Comparison of ENCODE assay signal across 8 cellular contexts in genomic region chr21:43790053-43790524, GRCh38. TPM values are rescaled to one million over a fixed set of nuclear protein-coding genes. Genes with fewer than 3 reads are reported as not detected.
A peak's percentile ranks its signal among the peaks of the same experiment; 100 is the strongest.
DNase-seq lines count a peak whose midpoint lies in the region; ATAC-seq and TF ChIP-seq lines count a peak whose summit lies in the region.

No MANE protein-coding gene starts in this region.

- TF ChIP-seq CTCF in astrocyte of the cerebellum (IDR thresholded peaks at IDR 0.05; ENCODE audit: low read depth, low read length, missing control alignments) (no peak), liver (IDR thresholded peaks at IDR 0.05; ENCODE audit: low read depth, low read length, missing input control) (no peak), tibial nerve (IDR thresholded peaks at IDR 0.05) (no peak)

- H3K4me1 Mint-ChIP-seq in activated T-cell treated with anti-CD3 and anti-CD28 coated beads, Interleukin-2, amount 50 U/mL, for 72 hours (ENCODE audit: low read depth) = peaks cover 27% of the 10 kb centered on the region

- no peaks in the 10 kb centered on the region for H3K27me3 Mint-ChIP-seq in activated T-cell treated with anti-CD3 and anti-CD28 coated beads, Interleukin-2, amount 50 U/mL, for 72 hours (ENCODE audit: low read depth)

- no peak overlapping the region for H3K27ac ChIP-seq in liver (ENCODE audit: low read depth in 1 of 2, low read length in 2 of 2)
- H3K27ac ChIP-seq in tibial nerve = peak overlapping the region; percentile 69 to 93 (median 78)

- no peak for ATAC-seq in activated T-cell treated with anti-CD3 and anti-CD28 coated beads, Interleukin-2, amount 50 U/mL, for 72 hours (replicated peaks in 1 of 2)
- no peak for ATAC-seq in HG02588 (IDR thresholded peaks at IDR 0.05; ENCODE audit: unreplicated experiment)

- no peak for TF ChIP-seq POLR2A in tibial nerve (IDR thresholded peaks at IDR 0.05)

- H3K9me3 ChIP-seq in liver (ENCODE audit: control insufficient read depth in 4 of 4, low read length in 3 of 4) = no peaks in the 10 kb centered on the region
- H3K9me3 ChIP-seq in tibial nerve = no peaks in the 10 kb centered on the region

- no peak for TF ChIP-seq EP300 in tibial nerve (IDR thresholded peaks at IDR 0.05)

- peak overlapping the region; percentile 58 to 64 for H3K9ac ChIP-seq in liver (ENCODE audit: low read depth in 1 of 2, low read length in 2 of 2)

- peak overlapping the region; percentile 86 for H3K4me3 ChIP-seq in astrocyte of the cerebellum (ENCODE audit: low read depth, low read length)
- peak overlapping the region; percentile 53 to 92 (median 74) for H3K4me3 ChIP-seq in liver (ENCODE audit: low read depth in 1 of 3, low read length in 3 of 3)
- peak overlapping the region; percentile 54 to 97 (median 81) for H3K4me3 ChIP-seq in tibial nerve

- peak overlapping the region; percentile 71 for H3K27ac Mint-ChIP-seq in activated T-cell treated with anti-CD3 and anti-CD28 coated beads, Interleukin-2, amount 50 U/mL, for 72 hours

- 14% methylated on average over 12 of the region's 12 CpGs for WGBS in liver
- WGBS in tibial nerve, 2 donors = 7 to 13% methylated on average over 12 of the region's 12 CpGs

- H3K27me3 ChIP-seq in liver (ENCODE audit: control insufficient read depth in 4 of 4, insufficient read depth in 4 of 4, low read length in 3 of 4) (no peaks in the 10 kb centered on the region), tibial nerve (no peaks in the 10 kb centered on the region)

- H3K4me1 ChIP-seq in liver (ENCODE audit: control insufficient read depth in 4 of 4, insufficient read depth in 4 of 4, low read length in 3 of 4) = peaks cover 0 to 12% (median 10%) of the 10 kb centered on the region in 4 donors
- H3K4me1 ChIP-seq in tibial nerve = peaks cover 0 to 23% (median 11%) of the 10 kb centered on the region in 4 donors

- peaks cover 4 to 20% of the 10 kb centered on the region in 2 donors for H3K36me3 Mint-ChIP-seq in activated T-cell treated with anti-CD3 and anti-CD28 coated beads, Interleukin-2, amount 50 U/mL, for 72 hours (ENCODE audit: insufficient read depth in 2 of 2)

- TF ChIP-seq RAD21 in liver (IDR thresholded peaks at IDR 0.05) = no peak

- no peaks in the 10 kb centered on the region for H3K9me3 Mint-ChIP-seq in activated T-cell treated with anti-CD3 and anti-CD28 coated beads, Interleukin-2, amount 50 U/mL, for 72 hours

- no peak for DNase-seq in activated T-cell treated with anti-CD3 and anti-CD28 coated beads, Interleukin-2, amount 50 U/mL, for 72 hours
- no peak for DNase-seq in activated T-cell treated with anti-CD3 and anti-CD28 coated beads for 4 hours
- no peak for DNase-seq in astrocyte of the cerebellum (ENCODE audit: low read depth)
- DNase-seq in tibial nerve (ENCODE audit: low spot score in 2 of 2) = no peak
- DNase-seq in NCI-H774 (lab: John Stamatoyannopoulos, UW) = no peak
- no peak for DNase-seq in activated CD4-positive, alpha-beta T cell treated with anti-CD3 and anti-CD28 coated beads, Interleukin-2, amount 50 U/mL, for 1 hour

- peak overlapping the region; percentile 90 to 96 for H3K4me3 Mint-ChIP-seq in activated T-cell treated with anti-CD3 and anti-CD28 coated beads, Interleukin-2, amount 50 U/mL, for 72 hours

- in situ Hi-C loops in astrocyte of the cerebellum (cut with HindIII; ENCODE audit: low sequenced_read_pairs) = no loop called here

- peaks cover 3 to 25% (median 8%) of the 10 kb centered on the region in 4 donors for H3K36me3 ChIP-seq in liver (ENCODE audit: control insufficient read depth in 4 of 4, insufficient read depth in 3 of 4, low read depth in 1 of 4, low read length in 3 of 4)
- peaks cover 0 to 38% (median 6%) of the 10 kb centered on the region in 3 donors for H3K36me3 ChIP-seq in tibial nerve

TF ChIP-seq in liver, 16 proteins besides CTCF, POLR2A, EP300 and RAD21:
- TF ChIP-seq JUND (IDR thresholded peaks at IDR 0.05) (no peak), NR2F2 (IDR thresholded peaks at IDR 0.05) (no peak), FOXA2 (IDR thresholded peaks at IDR 0.05) (no peak), EGR1 (IDR thresholded peaks at IDR 0.05; ENCODE audit: low read depth in 2 of 2) (no peak), HNF4A (conservative IDR thresholded peaks at IDR 0.05) (no peak), REST (IDR thresholded peaks at IDR 0.05) (no peak), HNF4G (IDR thresholded peaks at IDR 0.05) (no peak), RXRA (IDR thresholded peaks at IDR 0.05) (no peak), ATF3 (IDR thresholded peaks at IDR 0.05) (no peak), GABPA (IDR thresholded peaks at IDR 0.05 in 1 of 2, conservative IDR thresholded peaks at IDR 0.05 in 1 of 2) (no peak), YY1 (IDR thresholded peaks at IDR 0.05) (no peak), SP1 (IDR thresholded peaks at IDR 0.05) (no peak), FOXA1 (IDR thresholded peaks at IDR 0.05) (no peak), MAX (IDR thresholded peaks at IDR 0.05) (no peak)

RNA-seq across cellular contexts. Expression of gene RRP1, which starts 0.7 kb away (rescaled TPM):
- 10 to 100 TPM; 30.3 to 41.9 TPM for total RNA-seq in activated T-cell treated with anti-CD3 and anti-CD28 coated beads, Interleukin-2, amount 50 U/mL, for 72 hours
- total RNA-seq in liver = 10 to 100 TPM in 1 of 2 donors, 1 to 10 TPM in 1; 5.4 to 15.0 TPM
- polyA plus RNA-seq in liver = 1 to 10 TPM; 7.4 to 8.0 TPM
- 10 to 100 TPM; 15.5 to 29.4 (median 19.0) TPM for total RNA-seq in tibial nerve

RNA-seq across cellular contexts. Expression of gene CSTB, which starts 14.0 kb away (rescaled TPM):
- total RNA-seq in activated T-cell treated with anti-CD3 and anti-CD28 coated beads, Interleukin-2, amount 50 U/mL, for 72 hours = 10 to 100 TPM; 30.7 to 32.3 TPM
- total RNA-seq in liver (1 to 10 TPM; 3.8 to 7.7 TPM), tibial nerve (10 to 100 TPM; 11.4 to 16.7 (median 13.3) TPM)
- polyA plus RNA-seq in liver = 10 to 100 TPM; 59.8 to 62.4 TPM

Comparison
In these comparisons a context has a peak if more than half of its experiments do, and no peak if none do; other contexts are left out.
1. H3K27ac ChIP-seq: peak in tibial nerve (4 of 4); none in liver (0 of 2).
2. Peak in every context shown above with its lines, with median percentiles within 50 percentile points of each other: H3K4me3 ChIP-seq.